1 cellular context compared by ENCODE assay signal in genomic region chr10:103765168-103765567, GRCh38.
TF ChIP-seq lines count a peak whose summit lies in the region.

No MANE protein-coding gene starts in this region.

TF ChIP-seq in IMR-90, 13 proteins besides CTCF, POLR2A, EP300 and RAD21:
- TF ChIP-seq BHLHE40 (IDR thresholded peaks at IDR 0.05; ENCODE audit: low read depth, low read length) (no peak), FOS (IDR thresholded peaks at IDR 0.05; ENCODE audit: low read depth, low read length) (peak; percentile 50; the same call in 1 of the 2 replicates), CEBPB (IDR thresholded peaks at IDR 0.05; ENCODE audit: low read depth, low read length) (peak; percentile 38; the same call in 1 of the 2 replicates), NFE2L2 (IDR thresholded peaks at IDR 0.05; ENCODE audit: low read depth, low read length) (peak; percentile 33)
